12 cellular contexts compared by ENCODE assay signal in the genomic region with DNA sequence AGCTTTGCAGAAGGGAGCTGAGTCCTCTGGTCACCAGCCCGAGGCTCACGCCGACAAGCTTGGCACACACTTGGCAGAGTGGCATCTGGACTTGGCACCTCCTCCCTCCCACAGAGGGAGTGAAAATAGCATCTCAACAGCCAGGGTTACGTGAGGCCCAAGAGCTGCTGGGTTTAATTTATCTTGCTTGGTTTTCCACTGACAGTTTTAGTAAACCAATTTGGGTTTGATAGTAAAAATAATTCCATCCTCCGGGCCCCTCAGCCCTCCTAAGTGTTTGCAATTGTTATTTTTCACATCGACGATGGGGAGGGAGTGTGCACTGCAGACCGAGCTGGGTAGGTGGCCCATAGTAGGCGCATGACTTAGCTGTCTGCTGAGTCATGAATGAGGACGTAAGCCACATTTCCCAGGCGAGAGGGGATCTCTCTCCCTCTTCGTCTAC.
A peak's percentile ranks its signal among the peaks of the same experiment; 100 is the strongest.
DNase-seq lines count a peak whose midpoint lies in the region; ATAC-seq and TF ChIP-seq lines count a peak whose summit lies in the region.
"Had no signal": no experiment of that assay in that cellular context is flagged by ENCODE, and none has a peak within 500 bp of the region (broad histone marks: within the 10 kb centered on the region; RNA-seq: fewer than 3 reads in every experiment).

No MANE protein-coding gene starts in this region.

- H3K18ac ChIP-seq in mesendoderm (ENCODE audit: low read length), result no peak overlapping the region

- no peak overlapping the region for H3K23ac ChIP-seq in mesendoderm (ENCODE audit: low read length)

- no peaks in the 10 kb centered on the region for H3K36me3 Mint-ChIP-seq in activated naive CD8-positive, alpha-beta T cell treated with anti-CD3 and anti-CD28 coated beads, Interleukin-2, amount 50 U/mL, for 24 hours (ENCODE audit: low read depth)
- H3K36me3 Mint-ChIP-seq: CD14-positive monocyte had no signal

- H3K27ac ChIP-seq in dorsolateral prefrontal cortex (peak overlapping the region in 20 of 59 donors; percentile 1 to 62 (median 36)), mesendoderm (ENCODE audit: low read depth, low read length) (no peak overlapping the region), spleen (no peak overlapping the region), MM.1S (ENCODE audit: low read length) (no peak overlapping the region)
- H3K27ac ChIP-seq: PC-9 had no signal

- H4K8ac ChIP-seq in mesendoderm (ENCODE audit: low read depth, low read length), result no peak overlapping the region

- no peak overlapping the region for H3K4ac ChIP-seq in mesendoderm (ENCODE audit: low read depth, low read length)

- WGBS in mesendoderm (ENCODE audit: extremely low coverage, insufficient coverage, low lambda C conversion rate), result no CpG with 5 or more reads among the region's 12 CpGs
- WGBS in spleen, 5 donors, result 47 to 59% (median 52%) methylated on average over 12 of the region's 12 CpGs

- intact Hi-C loops in dorsolateral prefrontal cortex (cut with DNase I) (no loop called here), spleen (cut with DNase I; ENCODE audit: low total_unique reads) (no loop called here)

- H3K27me3 Mint-ChIP-seq in activated naive CD8-positive, alpha-beta T cell treated with anti-CD3 and anti-CD28 coated beads, Interleukin-2, amount 50 U/mL, for 24 hours, result peaks cover 7% of the 10 kb centered on the region

- H4K5ac ChIP-seq in mesendoderm (ENCODE audit: low read length), result no peak overlapping the region

- no peak overlapping the region for H2BK15ac ChIP-seq in mesendoderm (replicated peaks; ENCODE audit: low read depth)

- no peak overlapping the region for H2AFZ ChIP-seq in MM.1S (ENCODE audit: low read length)
- H2AFZ ChIP-seq: PC-9 had no signal

- H3K36me3 ChIP-seq in mesendoderm (ENCODE audit: control insufficient read depth, insufficient read depth, low read length) (no peaks in the 10 kb centered on the region), spleen (no peaks in the 10 kb centered on the region), MM.1S (replicated peaks; ENCODE audit: insufficient read depth, low read length) (no peaks in the 10 kb centered on the region)

- no peaks in the 10 kb centered on the region for H4K20me1 ChIP-seq in MM.1S (ENCODE audit: insufficient read depth, low read length)

- peak; percentile 87 for DNase-seq in AG09309 (ENCODE audit: low read depth)
- peak; percentile 51 for DNase-seq in HT1080 (ENCODE audit: low read depth)
- peak in 9 of 10 donors; percentile 38 to 86 (median 70) for DNase-seq in dorsolateral prefrontal cortex
- peak; percentile 70 for DNase-seq in mesendoderm
- no peak for DNase-seq in spleen
- DNase-seq in MM.1S, result no peak
- DNase-seq in activated naive CD8-positive, alpha-beta T cell treated with anti-CD3 and anti-CD28 coated beads, Interleukin-2, amount 50 U/mL, for 24 hours, result no peak
- DNase-seq in pons (ENCODE audit: low spot score), result no peak
- DNase-seq: NCI-H1930; PC-9; stimulated activated CD4-positive, alpha-beta T cell treated with anti-CD3 and anti-CD28 coated beads, Interleukin-12 subunit alpha, Interleukin-12 subunit beta, amount 100 ng/mL, for 4 hours had no signal

- no peak overlapping the region for H2BK120ac ChIP-seq in mesendoderm (ENCODE audit: low read depth, low read length)

- no peak overlapping the region for H3K4me2 ChIP-seq in mesendoderm (ENCODE audit: low read length)
- H3K4me2 ChIP-seq in MM.1S (ENCODE audit: low read depth, low read length), result no peak overlapping the region

- no peaks in the 10 kb centered on the region for H3K79me1 ChIP-seq in mesendoderm (ENCODE audit: low read length)

- H3K27me3 ChIP-seq in dorsolateral prefrontal cortex (peaks cover 0 to 2% (median 0%) of the 10 kb centered on the region in 45 donors), mesendoderm (ENCODE audit: insufficient read depth, low read length, poor library complexity) (no peaks in the 10 kb centered on the region), spleen (replicated peaks in 1 of 7) (peaks cover 0 to 77% (median 0%) of the 10 kb centered on the region in 7 donors), MM.1S (replicated peaks; ENCODE audit: insufficient read depth, low read length) (peaks cover 80% of the 10 kb centered on the region)

- no peak overlapping the region for H3K4me3 Mint-ChIP-seq in activated naive CD8-positive, alpha-beta T cell treated with anti-CD3 and anti-CD28 coated beads, Interleukin-2, amount 50 U/mL, for 24 hours
- H3K4me3 Mint-ChIP-seq: CD14-positive monocyte had no signal

- TF ChIP-seq CTCF in AG09309 (IDR thresholded peaks at IDR 0.05; ENCODE audit: control insufficient read depth, insufficient read depth, low read depth, low read length, missing control alignments), result no peak
- TF ChIP-seq CTCF in dorsolateral prefrontal cortex (IDR thresholded peaks at IDR 0.05 in 54 of 56, conservative IDR thresholded peaks at IDR 0.05 in 2 of 56; ENCODE audit: low read depth in 1 of 56, partially characterized antibody in 56 of 56), result no peak
- TF ChIP-seq CTCF in spleen (IDR thresholded peaks at IDR 0.05 in 8 of 11, conservative IDR thresholded peaks at IDR 0.05 in 3 of 11), result no peak
- no peak for TF ChIP-seq CTCF in MM.1S (IDR thresholded peaks at IDR 0.05; ENCODE audit: low read length)

- TF ChIP-seq POLR2A in spleen (IDR thresholded peaks at IDR 0.05), result no peak

- no peak for ATAC-seq in activated naive CD8-positive, alpha-beta T cell treated with anti-CD3 and anti-CD28 coated beads, Interleukin-2, amount 50 U/mL, for 24 hours

- no peaks in the 10 kb centered on the region for H3K4me1 Mint-ChIP-seq in activated naive CD8-positive, alpha-beta T cell treated with anti-CD3 and anti-CD28 coated beads, Interleukin-2, amount 50 U/mL, for 24 hours
- H3K4me1 Mint-ChIP-seq: CD14-positive monocyte had no signal

- H3K27ac Mint-ChIP-seq in activated naive CD8-positive, alpha-beta T cell treated with anti-CD3 and anti-CD28 coated beads, Interleukin-2, amount 50 U/mL, for 24 hours, result no peak overlapping the region
- H3K27ac Mint-ChIP-seq: CD14-positive monocyte had no signal

- H3K4me1 ChIP-seq in mesendoderm (ENCODE audit: control insufficient read depth, low read depth, low read length) (peaks cover 2% of the 10 kb centered on the region), spleen (no peaks in the 10 kb centered on the region), MM.1S (ENCODE audit: low read length) (no peaks in the 10 kb centered on the region)

- no peaks in the 10 kb centered on the region for H3K9me2 ChIP-seq in MM.1S (replicated peaks; ENCODE audit: insufficient read depth, low read length)

- H3F3A ChIP-seq in MM.1S (ENCODE audit: insufficient read depth, low read length), result no peaks in the 10 kb centered on the region

- H3K9me3 ChIP-seq in spleen, result no peaks in the 10 kb centered on the region
- H3K9me3 ChIP-seq in MM.1S (replicated peaks; ENCODE audit: insufficient read depth, low read length), result no peaks in the 10 kb centered on the region

- H3K56ac ChIP-seq in mesendoderm (ENCODE audit: low read length), result no peak overlapping the region

- no peak overlapping the region for H3K9ac ChIP-seq in mesendoderm (ENCODE audit: low read length)
- no peak overlapping the region for H3K9ac ChIP-seq in MM.1S (ENCODE audit: low read length)

- H2BK5ac ChIP-seq in mesendoderm (ENCODE audit: low read length), result no peak overlapping the region

- H3K4me3 ChIP-seq in AG09309 (ENCODE audit: control insufficient read depth, low read depth, low read length) (no peak overlapping the region), dorsolateral prefrontal cortex (no peak overlapping the region), mesendoderm (ENCODE audit: low read length) (no peak overlapping the region), spleen (no peak overlapping the region), MM.1S (ENCODE audit: low read length) (no peak overlapping the region)
- H3K4me3 ChIP-seq: PC-9 had no signal

- H3K79me2 ChIP-seq in mesendoderm (ENCODE audit: control insufficient read depth, insufficient read depth, low read length) (no peaks in the 10 kb centered on the region), MM.1S (ENCODE audit: low read length) (no peaks in the 10 kb centered on the region)

- no peak overlapping the region for H2AK5ac ChIP-seq in mesendoderm (ENCODE audit: low read length)

- no peaks in the 10 kb centered on the region for H3K9me3 Mint-ChIP-seq in activated naive CD8-positive, alpha-beta T cell treated with anti-CD3 and anti-CD28 coated beads, Interleukin-2, amount 50 U/mL, for 24 hours
- H3K9me3 Mint-ChIP-seq: CD14-positive monocyte had no signal

Comparison
In these comparisons a context has a peak if more than half of its experiments do, and no peak if none do; other contexts are left out.
1. DNase-seq: peak in AG09309 (single experiment), HT1080 (single experiment), dorsolateral prefrontal cortex (9 of 10) and mesendoderm (single experiment); none in spleen (single experiment), MM.1S (single experiment), activated naive CD8-positive, alpha-beta T cell treated with anti-CD3 and anti-CD28 coated beads, Interleukin-2, amount 50 U/mL, for 24 hours (single experiment) and pons (single experiment).